Comparison of ENCODE assay signal across 24 cellular contexts in genomic region chr10:121127151-121127906, GRCh38.
DNase-seq lines count a peak whose midpoint lies in the region; ATAC-seq and TF ChIP-seq lines count a peak whose summit lies in the region.
"Had no signal": no experiment of that assay in that cellular context is flagged by ENCODE, and none has a peak within 500 bp of the region (broad histone marks: within the 10 kb centered on the region; RNA-seq: fewer than 3 reads in every experiment).

No MANE protein-coding gene starts in this region.

- H3K4me3 ChIP-seq in hepatocyte: no peak overlapping the region
- H3K4me3 ChIP-seq in mesenchymal stem cell (ENCODE audit: insufficient read depth in 1 of 2, low read depth in 1 of 2, low read length in 2 of 2): no peak overlapping the region
- H3K4me3 ChIP-seq in rectal smooth muscle tissue (ENCODE audit: low read length): no peak overlapping the region
- H3K4me3 ChIP-seq in esophagus squamous epithelium: no peak overlapping the region
- H3K4me3 ChIP-seq in GM23338: no peak overlapping the region
- H3K4me3 ChIP-seq: BLaER1 treated with 17β-estradiol and CSF1 and Interleukin-3, amounts not matched to agents 10 nM and 100 nM had no signal

- no peak overlapping the region for H2BK120ac ChIP-seq in mesenchymal stem cell (ENCODE audit: low read depth, low read length)

- H3K18ac ChIP-seq in mesenchymal stem cell (ENCODE audit: low read depth in 1 of 2, low read length in 2 of 2): peak overlapping the region; percentile 19 to 88

- no peak for TF ChIP-seq POLR2A in esophagus squamous epithelium (IDR thresholded peaks at IDR 0.05)

- H3K79me2 ChIP-seq in hepatocyte (no peaks in the 10 kb centered on the region), GM23338 (replicated peaks; ENCODE audit: insufficient read depth) (no peaks in the 10 kb centered on the region)

- H2BK5ac ChIP-seq in mesenchymal stem cell (ENCODE audit: low read depth, low read length, poor library complexity, severe bottlenecking): no peak overlapping the region

- TF ChIP-seq CTCF in hepatocyte (IDR thresholded peaks at IDR 0.05; ENCODE audit: poor library complexity) (no peak), esophagus squamous epithelium (IDR thresholded peaks at IDR 0.05) (no peak), GM23338 (conservative IDR thresholded peaks at IDR 0.05; ENCODE audit: low read depth in 2 of 2) (no peak)

- no peaks in the 10 kb centered on the region for H3K27me3 ChIP-seq in hepatocyte
- H3K27me3 ChIP-seq in mesenchymal stem cell (ENCODE audit: control insufficient read depth in 1 of 2, insufficient read depth in 1 of 2, low read length in 2 of 2): no peaks in the 10 kb centered on the region
- H3K27me3 ChIP-seq in rectal smooth muscle tissue (ENCODE audit: control insufficient read depth, insufficient read depth, low read length): no peaks in the 10 kb centered on the region
- peaks cover 0 to 13% (median 0%) of the 10 kb centered on the region in 4 donors for H3K27me3 ChIP-seq in esophagus squamous epithelium
- no peaks in the 10 kb centered on the region for H3K27me3 ChIP-seq in GM23338 (ENCODE audit: insufficient read depth)
- H3K27me3 ChIP-seq: BLaER1 treated with 17β-estradiol and CSF1 and Interleukin-3, amounts not matched to agents 10 nM and 100 nM had no signal

- no peak overlapping the region for H3K4me3 Mint-ChIP-seq in GM23338
- H3K4me3 Mint-ChIP-seq: CD4-positive, alpha-beta T cell; IgD-negative memory B cell had no signal

- no peaks in the 10 kb centered on the region; the same call in 2 of the 3 replicates for H3K9me3 Mint-ChIP-seq in GM23338

- no peak overlapping the region for H3K14ac ChIP-seq in mesenchymal stem cell (ENCODE audit: low read length in 2 of 2)

- no peak overlapping the region for H2BK15ac ChIP-seq in mesenchymal stem cell (ENCODE audit: low read depth, poor library complexity, severe bottlenecking)

- peak overlapping the region; percentile 47 for H3K27ac ChIP-seq in hepatocyte
- H3K27ac ChIP-seq in mesenchymal stem cell (ENCODE audit: low read length, poor library complexity, severe bottlenecking): no peak overlapping the region
- peak overlapping the region; percentile 1 for H3K27ac ChIP-seq in rectal smooth muscle tissue (ENCODE audit: low read depth, low read length)
- H3K27ac ChIP-seq in esophagus squamous epithelium: no peak overlapping the region
- no peak overlapping the region for H3K27ac ChIP-seq in GM23338 (ENCODE audit: low read depth)
- H3K27ac ChIP-seq: BLaER1 treated with 17β-estradiol and CSF1 and Interleukin-3, amounts not matched to agents 10 nM and 100 nM; KMS-11; RWPE1 had no signal

- H3K9ac ChIP-seq in mesenchymal stem cell (ENCODE audit: low read length) (no peak overlapping the region), rectal smooth muscle tissue (ENCODE audit: low read length) (no peak overlapping the region)
- H3K9ac ChIP-seq: BLaER1 treated with 17β-estradiol and CSF1 and Interleukin-3, amounts not matched to agents 10 nM and 100 nM; KMS-11 had no signal

- H2AFZ ChIP-seq in hepatocyte (no peak overlapping the region), mesenchymal stem cell (ENCODE audit: low read depth, low read length) (no peak overlapping the region), GM23338 (no peak overlapping the region)

- DNase-seq in H4 (ENCODE audit: low spot score) (peak; percentile 17), hepatocyte (ENCODE audit: low spot score) (no peak), mesenchymal stem cell (peak; percentile 90), esophagus squamous epithelium (lab: John Stamatoyannopoulos, UW) (no peak), GM23338 (ENCODE audit: low spot score) (no peak)
- DNase-seq: AML-193; CD4-positive, alpha-beta T cell; DMS53; NCI-H1092; NCI-H1436; NCI-H187; NCI-H2081 treated with DMSO at 0.1 percent for 48 hours; NCI-H2171 treated with DMSO at 0.1 percent for 48 hours; NCI-H524; NCI-H774; SHP77 had no signal

- H3K27ac Mint-ChIP-seq in GM23338: no peak overlapping the region
- H3K27ac Mint-ChIP-seq: CD4-positive, alpha-beta T cell; IgD-negative memory B cell had no signal

- peaks cover 3% of the 10 kb centered on the region for H3K27me3 Mint-ChIP-seq in GM23338 (ENCODE audit: insufficient read depth, low read depth, poor library complexity)
- H3K27me3 Mint-ChIP-seq: CD4-positive, alpha-beta T cell had no signal

- H3K4me2 ChIP-seq in hepatocyte (peak overlapping the region; percentile 50), mesenchymal stem cell (ENCODE audit: low read length, poor library complexity, severe bottlenecking) (no peak overlapping the region), GM23338 (no peak overlapping the region)
- H3K4me2 ChIP-seq: BLaER1 treated with 17β-estradiol and CSF1 and Interleukin-3, amounts not matched to agents 10 nM and 100 nM; KMS-11 had no signal

- H3K4me1 ChIP-seq in hepatocyte (ENCODE audit: insufficient read depth): peaks cover 5% of the 10 kb centered on the region
- H3K4me1 ChIP-seq in mesenchymal stem cell (ENCODE audit: control insufficient read depth, insufficient read depth, low read depth, low read length): no peaks in the 10 kb centered on the region
- H3K4me1 ChIP-seq in rectal smooth muscle tissue (ENCODE audit: control insufficient read depth, insufficient read depth, low read length): peaks cover 6% of the 10 kb centered on the region
- H3K4me1 ChIP-seq in esophagus squamous epithelium: peaks cover 0 to 10% (median 0%) of the 10 kb centered on the region in 3 donors
- H3K4me1 ChIP-seq in GM23338 (ENCODE audit: insufficient read depth): no peaks in the 10 kb centered on the region
- H3K4me1 ChIP-seq: BLaER1 treated with 17β-estradiol and CSF1 and Interleukin-3, amounts not matched to agents 10 nM and 100 nM had no signal

- peak overlapping the region in 1 of 2 experiments; percentile 25 for H2BK12ac ChIP-seq in mesenchymal stem cell (ENCODE audit: low read length in 2 of 2)

- no peak overlapping the region for H3K4ac ChIP-seq in mesenchymal stem cell (ENCODE audit: low read depth in 1 of 2, low read length in 2 of 2)

- no peak overlapping the region for H4K91ac ChIP-seq in mesenchymal stem cell (ENCODE audit: low read length)

- 0 out of 3 replicates have a peak, but pooled peaks cover 2% of the 10 kb centered on the region for H3K36me3 Mint-ChIP-seq in GM23338 (ENCODE audit: low read depth)
- H3K36me3 Mint-ChIP-seq: IgD-negative memory B cell had no signal

- no peaks in the 10 kb centered on the region for H3K9me3 ChIP-seq in hepatocyte (ENCODE audit: low read depth)
- H3K9me3 ChIP-seq in mesenchymal stem cell (ENCODE audit: control insufficient read depth, low read length): no peaks in the 10 kb centered on the region
- H3K9me3 ChIP-seq in esophagus squamous epithelium: no peaks in the 10 kb centered on the region
- H3K9me3 ChIP-seq: BLaER1 treated with 17β-estradiol and CSF1 and Interleukin-3, amounts not matched to agents 10 nM and 100 nM had no signal

- WGBS in hepatocyte (ENCODE audit: low lambda C conversion rate, missing lambda C conversion rate): 62% methylated on average over 15 of the region's 15 CpGs
- WGBS in mesenchymal stem cell: 7% methylated on average over 10 of the region's 15 CpGs
- WGBS in esophagus squamous epithelium, 2 donors: 78 to 84% methylated on average over 14 to 15 of the region's 15 CpGs

- H3K9me2 ChIP-seq in hepatocyte (replicated peaks; ENCODE audit: insufficient read depth) (no peaks in the 10 kb centered on the region), GM23338 (ENCODE audit: insufficient read depth) (no peaks in the 10 kb centered on the region)

- no peaks in the 10 kb centered on the region for H3F3A ChIP-seq in GM23338 (replicated peaks; ENCODE audit: low read depth)

- H4K20me1 ChIP-seq in hepatocyte (ENCODE audit: insufficient read depth, poor library complexity, severe bottlenecking) (no peaks in the 10 kb centered on the region), GM23338 (replicated peaks; ENCODE audit: insufficient read depth) (no peaks in the 10 kb centered on the region)
- H4K20me1 ChIP-seq: BLaER1 treated with 17β-estradiol and CSF1 and Interleukin-3, amounts not matched to agents 10 nM and 100 nM had no signal

- no peak overlapping the region for H4K8ac ChIP-seq in mesenchymal stem cell (ENCODE audit: low read length)

- no peaks in the 10 kb centered on the region for H3K4me1 Mint-ChIP-seq in GM23338
- H3K4me1 Mint-ChIP-seq: IgD-negative memory B cell had no signal

- H3K23ac ChIP-seq in mesenchymal stem cell (ENCODE audit: low read length in 2 of 2): no peak overlapping the region

- H2AK5ac ChIP-seq in mesenchymal stem cell (ENCODE audit: low read length, severe bottlenecking): no peak overlapping the region

- intact Hi-C loops in esophagus squamous epithelium (cut with DNase I): no loop called here

- ATAC-seq in GM19397 (IDR thresholded peaks at IDR 0.05; ENCODE audit: unreplicated experiment) (no peak), GM21515 (IDR thresholded peaks at IDR 0.05; ENCODE audit: unreplicated experiment) (no peak), GM23338 (no peak)
- ATAC-seq: HCT116 had no signal

- no peaks in the 10 kb centered on the region for H3K79me1 ChIP-seq in mesenchymal stem cell (replicated peaks; ENCODE audit: low read length, poor library complexity, severe bottlenecking)

- H3K36me3 ChIP-seq in hepatocyte (replicated peaks; ENCODE audit: insufficient read depth, low read depth) (no peaks in the 10 kb centered on the region), mesenchymal stem cell (ENCODE audit: control insufficient read depth in 1 of 2, insufficient read depth in 2 of 2, low read depth in 1 of 2, low read length in 2 of 2) (no peaks in the 10 kb centered on the region), rectal smooth muscle tissue (ENCODE audit: control insufficient read depth, insufficient read depth, low read length) (no peaks in the 10 kb centered on the region), esophagus squamous epithelium (no peaks in the 10 kb centered on the region), GM23338 (ENCODE audit: insufficient read depth) (no peaks in the 10 kb centered on the region)
- H3K36me3 ChIP-seq: BLaER1 treated with 17β-estradiol and CSF1 and Interleukin-3, amounts not matched to agents 10 nM and 100 nM had no signal

Comparison
In these comparisons a context has a peak if more than half of its experiments do, and no peak if none do; other contexts are left out.
1. DNase-seq: peak in H4 (single experiment) and mesenchymal stem cell (single experiment); none in hepatocyte (single experiment), esophagus squamous epithelium (single experiment) and GM23338 (single experiment).
2. H3K27ac ChIP-seq: peak in hepatocyte (single experiment) and rectal smooth muscle tissue (single experiment); none in mesenchymal stem cell (single experiment), esophagus squamous epithelium (0 of 4) and GM23338 (single experiment).